In the genomic region with DNA sequence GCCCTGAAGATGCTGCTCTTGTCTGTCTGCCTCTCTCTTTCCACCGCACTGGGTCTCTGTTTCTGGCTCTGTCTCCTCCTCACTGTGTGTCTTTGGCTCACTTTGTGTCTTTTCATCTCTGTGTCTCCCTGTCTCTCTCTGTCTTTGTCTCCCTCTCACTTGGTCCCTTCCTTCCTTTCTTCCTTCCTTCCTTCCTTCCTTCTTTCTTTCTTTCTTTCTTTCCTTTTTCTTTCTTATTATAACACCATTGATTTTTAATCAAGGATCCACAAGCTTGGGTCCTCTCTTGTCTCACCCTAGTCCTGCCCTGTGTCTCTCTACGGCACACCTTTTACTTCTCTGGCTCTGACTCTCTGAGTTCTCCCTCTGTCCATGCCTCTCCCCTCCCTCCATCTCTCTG, we compare ENCODE assay signal across 37 cellular contexts. TPM values are rescaled to one million over a fixed set of nuclear protein-coding genes. Genes with fewer than 3 reads are reported as not detected.
"Had no signal": no experiment of that assay in that cellular context is flagged by ENCODE, and none has a peak within 500 bp of the region (broad histone marks: within the 10 kb centered on the region; RNA-seq: fewer than 3 reads in every experiment).

No MANE protein-coding gene starts in this region.

- H3K27me3 Mint-ChIP-seq: activated CD4-positive, alpha-beta memory T cell treated with anti-CD3 and anti-CD28 coated beads, Interleukin-2, amount 10 ng/mL, durations not matched to agents 7 days and 5 days; activated CD4-positive, alpha-beta T cell treated with anti-CD3 and anti-CD28 coated beads, Interleukin-2, amount 10 ng/mL, durations not matched to agents 7 days and 5 days; activated CD8-positive, alpha-beta memory T cell treated with anti-CD3 and anti-CD28 coated beads, Interleukin-2, amount 10 ng/mL, durations not matched to agents 7 days and 5 days; activated naive CD4-positive, alpha-beta T cell treated with anti-CD3 and anti-CD28 coated beads, Interleukin-2, amount 10 ng/mL, durations not matched to agents 7 days and 5 days; activated naive CD8-positive, alpha-beta T cell treated with anti-CD3 and anti-CD28 coated beads, Interleukin-2, amount 10 ng/mL, durations not matched to agents 7 days and 5 days had no signal

- H3K4me1 Mint-ChIP-seq: activated B cell treated with CpG ODN at 0.5 μM for 24 hours; activated CD4-positive, alpha-beta memory T cell treated with anti-CD3 and anti-CD28 coated beads, Interleukin-2, amount 10 ng/mL, durations not matched to agents 7 days and 5 days; activated CD4-positive, alpha-beta T cell treated with anti-CD3 and anti-CD28 coated beads for 36 hours; activated CD4-positive, alpha-beta T cell treated with anti-CD3 and anti-CD28 coated beads, Interleukin-2, amount 10 ng/mL, durations not matched to agents 7 days and 5 days; activated CD8-positive, alpha-beta memory T cell treated with anti-CD3 and anti-CD28 coated beads, Interleukin-2, amount 10 ng/mL, durations not matched to agents 7 days and 5 days; activated naive CD4-positive, alpha-beta T cell treated with anti-CD3 and anti-CD28 coated beads, Interleukin-2, amount 10 ng/mL, durations not matched to agents 7 days and 5 days; activated naive CD4-positive, alpha-beta T cell treated with anti-CD3 and anti-CD28 coated beads, Interleukin-2, amount 50 U/mL, for 24 hours; activated naive CD8-positive, alpha-beta T cell treated with anti-CD3 and anti-CD28 coated beads, Interleukin-2, amount 10 ng/mL, durations not matched to agents 7 days and 5 days; activated naive CD8-positive, alpha-beta T cell treated with anti-CD3 and anti-CD28 coated beads, Interleukin-2, amount 50 U/mL, for 24 hours; brain; central memory CD8-positive, alpha-beta T cell had no signal

- H3K9me3 Mint-ChIP-seq: activated B cell treated with CpG ODN at 0.5 μM for 24 hours; activated CD4-positive, alpha-beta memory T cell treated with anti-CD3 and anti-CD28 coated beads, Interleukin-2, amount 10 ng/mL, durations not matched to agents 7 days and 5 days; activated CD4-positive, alpha-beta T cell treated with anti-CD3 and anti-CD28 coated beads, Interleukin-2, amount 10 ng/mL, durations not matched to agents 7 days and 5 days; activated naive CD4-positive, alpha-beta T cell treated with anti-CD3 and anti-CD28 coated beads, Interleukin-2, amount 10 ng/mL, durations not matched to agents 7 days and 5 days; activated naive CD4-positive, alpha-beta T cell treated with anti-CD3 and anti-CD28 coated beads, Interleukin-2, amount 50 U/mL, for 24 hours; activated naive CD8-positive, alpha-beta T cell treated with anti-CD3 and anti-CD28 coated beads, Interleukin-2, amount 10 ng/mL, durations not matched to agents 7 days and 5 days; activated naive CD8-positive, alpha-beta T cell treated with anti-CD3 and anti-CD28 coated beads, Interleukin-2, amount 50 U/mL, for 24 hours; activated T-cell treated with anti-CD3 and anti-CD28 coated beads, Interleukin-2, amount 50 U/mL, for 24 hours; activated T-helper 2 cell treated with anti-CD3 and anti-CD28 coated beads, Interferon-gamma antibody, Interleukin-2, Interleukin-4, amounts not matched to agents 10 μg/mL and 5 μg/mL and 100 μg/mL, durations not matched to agents 14 hours and 24 hours and 36 hours; central memory CD8-positive, alpha-beta T cell; T-helper 1 cell treated with Interleukin-12 subunit alpha and Interleukin-12 subunit beta and Interleukin-4 antibody, amounts not matched to agents 30 μg/mL and 1 μg/mL, for 36 hours; T-helper 2 cell treated with Interferon-gamma antibody and Interleukin-4, amounts not matched to agents 5 μg/mL and 100 μg/mL, for 36 hours had no signal

- H3K27ac Mint-ChIP-seq: activated B cell treated with CpG ODN at 0.5 μM for 24 hours; activated CD4-positive, alpha-beta memory T cell treated with anti-CD3 and anti-CD28 coated beads, Interleukin-2, amount 10 ng/mL, durations not matched to agents 7 days and 5 days; activated CD4-positive, alpha-beta T cell treated with anti-CD3 and anti-CD28 coated beads for 36 hours; activated CD4-positive, alpha-beta T cell treated with anti-CD3 and anti-CD28 coated beads, Interleukin-2, amount 10 ng/mL, durations not matched to agents 7 days and 5 days; activated CD8-positive, alpha-beta memory T cell treated with anti-CD3 and anti-CD28 coated beads, Interleukin-2, amount 10 ng/mL, durations not matched to agents 7 days and 5 days; activated CD8-positive, alpha-beta T cell treated with anti-CD3 and anti-CD28 coated beads, Interleukin-2, amount 10 ng/mL, durations not matched to agents 7 days and 5 days; activated naive CD4-positive, alpha-beta T cell treated with anti-CD3 and anti-CD28 coated beads, Interleukin-2, amount 10 ng/mL, durations not matched to agents 7 days and 5 days; activated naive CD4-positive, alpha-beta T cell treated with anti-CD3 and anti-CD28 coated beads, Interleukin-2, amount 50 U/mL, for 24 hours; activated naive CD8-positive, alpha-beta T cell; activated naive CD8-positive, alpha-beta T cell treated with anti-CD3 and anti-CD28 coated beads, Interleukin-2, amount 10 ng/mL, durations not matched to agents 7 days and 5 days; activated naive CD8-positive, alpha-beta T cell treated with anti-CD3 and anti-CD28 coated beads, Interleukin-2, amount 50 U/mL, for 24 hours; activated T-cell treated with anti-CD3 and anti-CD28 coated beads, Interleukin-2, amount 50 U/mL, for 24 hours; activated T-helper 2 cell treated with anti-CD3 and anti-CD28 coated beads, Interferon-gamma antibody, Interleukin-2, Interleukin-4, amounts not matched to agents 10 μg/mL and 5 μg/mL and 100 μg/mL, durations not matched to agents 14 hours and 24 hours and 36 hours; brain; T-helper 1 cell treated with Interleukin-12 subunit alpha and Interleukin-12 subunit beta and Interleukin-4 antibody, amounts not matched to agents 30 μg/mL and 1 μg/mL, for 36 hours; T-helper 2 cell treated with Interferon-gamma antibody and Interleukin-4, amounts not matched to agents 5 μg/mL and 100 μg/mL, for 36 hours had no signal

- H3K36me3 ChIP-seq: ascending aorta, cardiac muscle cell had no signal

- H3K4me3 Mint-ChIP-seq: activated B cell treated with CpG ODN at 0.5 μM for 24 hours; activated CD4-positive, alpha-beta memory T cell treated with anti-CD3 and anti-CD28 coated beads, Interleukin-2, amount 10 ng/mL, durations not matched to agents 7 days and 5 days; activated CD4-positive, alpha-beta T cell treated with anti-CD3 and anti-CD28 coated beads for 36 hours; activated CD4-positive, alpha-beta T cell treated with anti-CD3 and anti-CD28 coated beads, Interleukin-2, amount 10 ng/mL, durations not matched to agents 7 days and 5 days; activated CD8-positive, alpha-beta memory T cell treated with anti-CD3 and anti-CD28 coated beads, Interleukin-2, amount 10 ng/mL, durations not matched to agents 7 days and 5 days; activated CD8-positive, alpha-beta T cell treated with anti-CD3 and anti-CD28 coated beads, Interleukin-2, amount 10 ng/mL, durations not matched to agents 7 days and 5 days; activated naive CD4-positive, alpha-beta T cell treated with anti-CD3 and anti-CD28 coated beads, Interleukin-2, amount 10 ng/mL, durations not matched to agents 7 days and 5 days; activated naive CD4-positive, alpha-beta T cell treated with anti-CD3 and anti-CD28 coated beads, Interleukin-2, amount 50 U/mL, for 24 hours; activated naive CD8-positive, alpha-beta T cell; activated naive CD8-positive, alpha-beta T cell treated with anti-CD3 and anti-CD28 coated beads, Interleukin-2, amount 10 ng/mL, durations not matched to agents 7 days and 5 days; activated naive CD8-positive, alpha-beta T cell treated with anti-CD3 and anti-CD28 coated beads, Interleukin-2, amount 50 U/mL, for 24 hours; activated T-cell treated with anti-CD3 and anti-CD28 coated beads, Interleukin-2, amount 50 U/mL, for 24 hours; brain; central memory CD8-positive, alpha-beta T cell; T-helper 1 cell treated with Interleukin-12 subunit alpha and Interleukin-12 subunit beta and Interleukin-4 antibody, amounts not matched to agents 30 μg/mL and 1 μg/mL, for 36 hours; T-helper 2 cell treated with Interferon-gamma antibody and Interleukin-4, amounts not matched to agents 5 μg/mL and 100 μg/mL, for 36 hours had no signal

- H3K27ac ChIP-seq: ascending aorta, cardiac muscle cell, VCaP had no signal

- H3K36me3 Mint-ChIP-seq: activated CD8-positive, alpha-beta memory T cell treated with anti-CD3 and anti-CD28 coated beads, Interleukin-2, amount 10 ng/mL, durations not matched to agents 7 days and 5 days; activated naive CD4-positive, alpha-beta T cell treated with anti-CD3 and anti-CD28 coated beads, Interleukin-2, amount 10 ng/mL, durations not matched to agents 7 days and 5 days; activated naive CD4-positive, alpha-beta T cell treated with anti-CD3 and anti-CD28 coated beads, Interleukin-2, amount 50 U/mL, for 24 hours; activated naive CD8-positive, alpha-beta T cell; activated naive CD8-positive, alpha-beta T cell treated with anti-CD3 and anti-CD28 coated beads, Interleukin-2, amount 10 ng/mL, durations not matched to agents 7 days and 5 days; brain had no signal

- H3K27me3 ChIP-seq: ascending aorta, cardiac muscle cell had no signal

- H3K9me3 ChIP-seq: ascending aorta had no signal

- H3K4me3 ChIP-seq: ascending aorta, cardiac muscle cell had no signal

- DNase-seq: activated B cell treated with CpG ODN at 0.5 μM for 24 hours; activated CD4-positive, alpha-beta memory T cell treated with anti-CD3 and anti-CD28 coated beads, Interleukin-2, amount 10 ng/mL, durations not matched to agents 7 days and 5 days; activated CD4-positive, alpha-beta T cell treated with anti-CD3 and anti-CD28 coated beads for 1 hour; activated CD4-positive, alpha-beta T cell treated with anti-CD3 and anti-CD28 coated beads for 36 hours; activated CD4-positive, alpha-beta T cell treated with anti-CD3 and anti-CD28 coated beads for 48 hours; activated CD4-positive, alpha-beta T cell treated with anti-CD3 and anti-CD28 coated beads, Interleukin-2, amount 10 ng/mL, durations not matched to agents 7 days and 5 days; activated CD4-positive, alpha-beta T cell treated with anti-CD3 and anti-CD28 coated beads, Interleukin-2, amount 50 U/mL, for 48 hours; activated CD8-positive, alpha-beta memory T cell treated with anti-CD3 and anti-CD28 coated beads for 24 hours; activated CD8-positive, alpha-beta memory T cell treated with anti-CD3 and anti-CD28 coated beads, Interleukin-2, amount 10 ng/mL, durations not matched to agents 7 days and 5 days; activated CD8-positive, alpha-beta memory T cell treated with anti-CD3 and anti-CD28 coated beads, Interleukin-2, amount 50 U/mL, for 48 hours; activated CD8-positive, alpha-beta T cell treated with anti-CD3 and anti-CD28 coated beads, Interleukin-2, amount 10 ng/mL, durations not matched to agents 7 days and 5 days; activated effector memory CD4-positive, alpha-beta T cell treated with Interleukin-2 at 50 U/mL for 16 hours; activated gamma-delta T cell; activated naive CD4-positive, alpha-beta T cell treated with anti-CD3 and anti-CD28 coated beads, Interleukin-2, amount 10 ng/mL, durations not matched to agents 7 days and 5 days; activated naive CD4-positive, alpha-beta T cell treated with Interleukin-2 at 50 U/mL for 16 hours; activated naive CD8-positive, alpha-beta T cell treated with anti-CD3 and anti-CD28 coated beads, Interleukin-2, amount 10 ng/mL, durations not matched to agents 7 days and 5 days; activated naive CD8-positive, alpha-beta T cell treated with anti-CD3 and anti-CD28 coated beads, Interleukin-2, amount 50 U/mL, for 24 hours; activated T-cell treated with anti-CD3 and anti-CD28 coated beads, Interleukin-2, amount 50 U/mL, for 24 hours; activated T-cell treated with anti-CD3 and anti-CD28 coated beads, Interleukin-2, amount 50 U/mL, for 48 hours; amygdala; anterior cingulate cortex; caudate nucleus; cerebellar nuclear complex; T-helper 2 cell; T-helper 9 cell had no signal

- ATAC-seq: activated CD4-positive, alpha-beta T cell treated with anti-CD3 and anti-CD28 coated beads for 36 hours; activated CD8-positive, alpha-beta memory T cell treated with anti-CD3 and anti-CD28 coated beads, Interleukin-2, amount 10 ng/mL, durations not matched to agents 7 days and 5 days; activated CD8-positive, alpha-beta T cell treated with anti-CD3 and anti-CD28 coated beads, Interleukin-2, amount 10 ng/mL, durations not matched to agents 7 days and 5 days; activated naive CD8-positive, alpha-beta T cell treated with anti-CD3 and anti-CD28 coated beads, Interleukin-2, amount 50 U/mL, for 24 hours had no signal

- H3K4me1 ChIP-seq: ascending aorta had no signal

RNA-seq across cellular contexts. Expression of a gene that starts 14.3 kb away (rescaled TPM):
- total RNA-seq: activated B cell treated with CpG ODN at 0.5 μM for 24 hours; activated CD4-positive, alpha-beta memory T cell treated with anti-CD3 and anti-CD28 coated beads, Interleukin-2, amount 10 ng/mL, durations not matched to agents 7 days and 5 days; activated CD4-positive, alpha-beta T cell treated with anti-CD3 and anti-CD28 coated beads for 36 hours; activated CD4-positive, alpha-beta T cell treated with anti-CD3 and anti-CD28 coated beads, Interleukin-2, amount 10 ng/mL, durations not matched to agents 7 days and 5 days; activated CD8-positive, alpha-beta memory T cell treated with anti-CD3 and anti-CD28 coated beads, Interleukin-2, amount 10 ng/mL, durations not matched to agents 7 days and 5 days; activated CD8-positive, alpha-beta T cell treated with anti-CD3 and anti-CD28 coated beads, Interleukin-2, amount 10 ng/mL, durations not matched to agents 7 days and 5 days; activated naive CD8-positive, alpha-beta T cell treated with anti-CD3 and anti-CD28 coated beads, Interleukin-2, amount 10 ng/mL, durations not matched to agents 7 days and 5 days; activated T-helper 2 cell treated with anti-CD3 and anti-CD28 coated beads, Interferon-gamma antibody, Interleukin-2, Interleukin-4, amounts not matched to agents 10 μg/mL and 5 μg/mL and 100 μg/mL, durations not matched to agents 14 hours and 24 hours and 36 hours; ascending aorta; cardiac muscle cell; chondrocyte had no signal
- polyA plus RNA-seq: cardiac muscle cell had no signal

RNA-seq across cellular contexts. Expression of a gene that starts 46.9 kb away (rescaled TPM):
- total RNA-seq: activated B cell treated with CpG ODN at 0.5 μM for 24 hours; activated CD4-positive, alpha-beta memory T cell treated with anti-CD3 and anti-CD28 coated beads, Interleukin-2, amount 10 ng/mL, durations not matched to agents 7 days and 5 days; activated CD4-positive, alpha-beta T cell treated with anti-CD3 and anti-CD28 coated beads for 36 hours; activated CD4-positive, alpha-beta T cell treated with anti-CD3 and anti-CD28 coated beads, Interleukin-2, amount 10 ng/mL, durations not matched to agents 7 days and 5 days; activated CD8-positive, alpha-beta memory T cell treated with anti-CD3 and anti-CD28 coated beads, Interleukin-2, amount 10 ng/mL, durations not matched to agents 7 days and 5 days; activated CD8-positive, alpha-beta T cell treated with anti-CD3 and anti-CD28 coated beads, Interleukin-2, amount 10 ng/mL, durations not matched to agents 7 days and 5 days; activated naive CD8-positive, alpha-beta T cell treated with anti-CD3 and anti-CD28 coated beads, Interleukin-2, amount 10 ng/mL, durations not matched to agents 7 days and 5 days; activated T-helper 2 cell treated with anti-CD3 and anti-CD28 coated beads, Interferon-gamma antibody, Interleukin-2, Interleukin-4, amounts not matched to agents 10 μg/mL and 5 μg/mL and 100 μg/mL, durations not matched to agents 14 hours and 24 hours and 36 hours; ascending aorta; bronchial epithelial cell; cardiac muscle cell; chondrocyte had no signal
- polyA plus RNA-seq: cardiac muscle cell had no signal
